18 cellular contexts compared by ENCODE assay signal in genomic region chr5:987761-988160, GRCh38. TPM values are rescaled to one million over a fixed set of nuclear protein-coding genes. Genes with fewer than 3 reads are reported as not detected.
DNase-seq lines count a peak whose midpoint lies in the region; ATAC-seq and TF ChIP-seq lines count a peak whose summit lies in the region.
"Had no signal": no experiment of that assay in that cellular context is flagged by ENCODE, and none has a peak within 500 bp of the region (broad histone marks: within the 10 kb centered on the region; RNA-seq: fewer than 3 reads in every experiment).

No MANE protein-coding gene starts in this region.

- no peak overlapping the region for H3K4me3 ChIP-seq in CD8-positive, alpha-beta T cell (ENCODE audit: low read depth, low read length)
- H3K4me3 ChIP-seq in osteoblast (ENCODE audit: insufficient read depth, low read length): no peak overlapping the region
- H3K4me3 ChIP-seq in BE2C (ENCODE audit: low read depth, low read length): no peak overlapping the region
- H3K4me3 ChIP-seq: BLaER1 had no signal

- no peak overlapping the region for H3K4me2 ChIP-seq in osteoblast (ENCODE audit: insufficient read depth, low read length)

- H3K9me3 Mint-ChIP-seq in CD8-positive, alpha-beta T cell: peaks cover 4% of the 10 kb centered on the region

- peaks cover 5% of the 10 kb centered on the region for H3K4me1 ChIP-seq in CD8-positive, alpha-beta T cell (ENCODE audit: insufficient read depth, low read length)
- H3K4me1 ChIP-seq in osteoblast (ENCODE audit: insufficient read depth, low read length): peaks cover 7% of the 10 kb centered on the region
- H3K4me1 ChIP-seq in BE2C: no peaks in the 10 kb centered on the region
- H3K4me1 ChIP-seq: Caco-2 had no signal

- no peaks in the 10 kb centered on the region for H3K36me3 Mint-ChIP-seq in CD8-positive, alpha-beta T cell
- H3K36me3 Mint-ChIP-seq: CD14-positive monocyte; CD4-positive, alpha-beta memory T cell; CD4-positive, CD25-positive, alpha-beta regulatory T cell had no signal

- CTCF ChIA-PET in CD8-positive, alpha-beta T cell (lab: Charles Lee): no interaction called here
- CTCF ChIA-PET in HEK293T (lab: Yijun Ruan, JAX): no interaction called here

- POLR2A ChIA-PET in CD8-positive, alpha-beta T cell (lab: Charles Lee): interaction anchor here (0.6 kb wide), 1 partner anchor 72 kb away, joined by 3 read pairs; no protein-coding TSS in a partner anchor
- POLR2A ChIA-PET in HEK293T (lab: Yijun Ruan, JAX): no interaction called here

- no peak overlapping the region for H2AFZ ChIP-seq in osteoblast (ENCODE audit: low read length)

- no peaks in the 10 kb centered on the region for H3K79me2 ChIP-seq in osteoblast (ENCODE audit: insufficient read depth, low read length)

- no peak overlapping the region for H3K27ac Mint-ChIP-seq in CD8-positive, alpha-beta T cell
- H3K27ac Mint-ChIP-seq: CD4-positive, alpha-beta memory T cell; CD4-positive, CD25-positive, alpha-beta regulatory T cell had no signal

- no peaks in the 10 kb centered on the region for H3K9me3 ChIP-seq in CD8-positive, alpha-beta T cell (ENCODE audit: low read length)
- H3K9me3 ChIP-seq in osteoblast (ENCODE audit: low read depth, low read length): peaks cover 5% of the 10 kb centered on the region
- H3K9me3 ChIP-seq in BE2C: no peaks in the 10 kb centered on the region; the same call in none of the 2 replicates

- H3K36me3 ChIP-seq in CD8-positive, alpha-beta T cell (ENCODE audit: insufficient read depth, low read length): no peaks in the 10 kb centered on the region
- no peaks in the 10 kb centered on the region for H3K36me3 ChIP-seq in osteoblast (ENCODE audit: insufficient read depth, low read length)
- H3K36me3 ChIP-seq in BE2C: no peaks in the 10 kb centered on the region

- ATAC-seq in CD8-positive, alpha-beta T cell: no peak
- no peak for ATAC-seq in GM21529 (IDR thresholded peaks at IDR 0.05; ENCODE audit: unreplicated experiment)

- peaks cover 28% of the 10 kb centered on the region for H3K27me3 Mint-ChIP-seq in CD8-positive, alpha-beta T cell (ENCODE audit: low read depth)

- H3K27ac ChIP-seq in CD8-positive, alpha-beta T cell (ENCODE audit: low read depth, low read length): no peak overlapping the region
- H3K27ac ChIP-seq in osteoblast (ENCODE audit: low read depth, low read length): no peak overlapping the region
- H3K27ac ChIP-seq: BLaER1 had no signal

- H3K4me1 Mint-ChIP-seq in CD8-positive, alpha-beta T cell (ENCODE audit: low read depth): peaks cover 10% of the 10 kb centered on the region

- peak; percentile 19 for TF ChIP-seq CTCF in CD8-positive, alpha-beta T cell (IDR thresholded peaks at IDR 0.05)
- TF ChIP-seq CTCF in osteoblast (IDR thresholded peaks at IDR 0.05; ENCODE audit: extremely low read depth, low read depth, low read length) (no peak), BE2C (IDR thresholded peaks at IDR 0.05; ENCODE audit: low read depth, low read length) (no peak)

- no peak overlapping the region for H3K4me3 Mint-ChIP-seq in CD8-positive, alpha-beta T cell
- H3K4me3 Mint-ChIP-seq: CD14-positive monocyte; CD4-positive, alpha-beta memory T cell; CD4-positive, CD25-positive, alpha-beta regulatory T cell had no signal

- H3K27me3 ChIP-seq in CD8-positive, alpha-beta T cell (ENCODE audit: insufficient read depth, low read length): no peaks in the 10 kb centered on the region
- H3K27me3 ChIP-seq in osteoblast (ENCODE audit: insufficient read depth, low read length): peaks cover 19% of the 10 kb centered on the region
- H3K27me3 ChIP-seq in BE2C: peaks cover 5% of the 10 kb centered on the region; the same call in 1 of the 2 replicates
- H3K27me3 ChIP-seq: BLaER1 had no signal

- H4K20me1 ChIP-seq in osteoblast (ENCODE audit: insufficient read depth, low read length): no peaks in the 10 kb centered on the region
- H4K20me1 ChIP-seq: BLaER1 had no signal

- DNase-seq in CD8-positive, alpha-beta T cell: no peak
- DNase-seq in HEK293T (ENCODE audit: extremely low spot score) (no peak), osteoblast (ENCODE audit: insufficient read length, low spot score, missing footprints) (peak; percentile 26), NCI-H187 treated with DMSO at 0.1 percent for 48 hours (lab: John Stamatoyannopoulos, UW) (no peak), BE2C (no peak)
- DNase-seq: 8988T; ACHN; C1 segment of cervical spinal cord; Caco-2; Calu3; CD4-positive, alpha-beta memory T cell; CD4-positive, CD25-positive, alpha-beta regulatory T cell; DMS79 treated with DMSO at 0.1 percent for 48 hours; GF-D8 had no signal

- intact Hi-C loops in CD8-positive, alpha-beta T cell (cut with DNase I, micrococcal nuclease): no loop called here

TF ChIP-seq in HEK293T, 16 proteins besides CTCF, POLR2A, EP300 and RAD21:
- TF ChIP-seq L3MBTL2 (conservative IDR thresholded peaks at IDR 0.05) (0 out of 2 replicates have a peak, but pooled peaks have one; percentile 19), HDGF (IDR thresholded peaks at IDR 0.05; ENCODE audit: borderline replicate concordance) (no peak)

RNA-seq across cellular contexts. Expression of gene NKD2, which starts 20.8 kb away (rescaled TPM):
- under 1 TPM in 1 of 2 experiments, not detected in 1; 0.33 TPM for total RNA-seq in CD8-positive, alpha-beta T cell
- total RNA-seq in osteoblast: under 0.01 TPM in 1 of 2 replicates, not detected in the other
- polyA plus RNA-seq in BE2C (2012; ENCODE audit: insufficient read depth, insufficient read length, low read depth): 2.1 TPM
- total RNA-seq: CD4-positive, alpha-beta memory T cell; CD4-positive, CD25-positive, alpha-beta regulatory T cell had no signal
- polyA plus RNA-seq: AG04450; CD14-positive monocyte; CD4-positive, alpha-beta memory T cell; CD4-positive, CD25-positive, alpha-beta regulatory T cell had no signal
